10 cellular contexts compared by ENCODE assay signal in genomic region chr4:123618606-123619005, GRCh38.
"Had no signal": no experiment of that assay in that cellular context is flagged by ENCODE, and none has a peak within 500 bp of the region (broad histone marks: within the 10 kb centered on the region; RNA-seq: fewer than 3 reads in every experiment).

No MANE protein-coding gene starts in this region.

- H3K27me3 ChIP-seq: tibial nerve had no signal

- H3K27ac ChIP-seq: parathyroid adenoma, tibial nerve had no signal

- DNase-seq: activated CD4-positive, alpha-beta T cell treated with anti-CD3 and anti-CD28 coated beads, Interleukin-2, amount 50 U/mL, for 4 hours; activated CD4-positive, CD25-positive, alpha-beta regulatory T cell treated with anti-CD3 and anti-CD28 coated beads, Interleukin-2, amount 50 U/mL, for 72 hours; activated naive CD4-positive, alpha-beta T cell treated with anti-CD3 and anti-CD28 coated beads, Interleukin-2, amount 50 U/mL, for 16 hours; activated T-cell treated with anti-CD3 and anti-CD28 coated beads, Interleukin-2, amount 50 U/mL, for 1 hour; central memory CD4-positive, alpha-beta T cell; cortex of kidney; effector memory CD4-positive, alpha-beta T cell; left ventricle myocardium superior had no signal

- H3K9me3 ChIP-seq: tibial nerve had no signal

- ATAC-seq: left ventricle myocardium superior had no signal
